Comparison of ENCODE assay signal across 8 cellular contexts in the genomic region with DNA sequence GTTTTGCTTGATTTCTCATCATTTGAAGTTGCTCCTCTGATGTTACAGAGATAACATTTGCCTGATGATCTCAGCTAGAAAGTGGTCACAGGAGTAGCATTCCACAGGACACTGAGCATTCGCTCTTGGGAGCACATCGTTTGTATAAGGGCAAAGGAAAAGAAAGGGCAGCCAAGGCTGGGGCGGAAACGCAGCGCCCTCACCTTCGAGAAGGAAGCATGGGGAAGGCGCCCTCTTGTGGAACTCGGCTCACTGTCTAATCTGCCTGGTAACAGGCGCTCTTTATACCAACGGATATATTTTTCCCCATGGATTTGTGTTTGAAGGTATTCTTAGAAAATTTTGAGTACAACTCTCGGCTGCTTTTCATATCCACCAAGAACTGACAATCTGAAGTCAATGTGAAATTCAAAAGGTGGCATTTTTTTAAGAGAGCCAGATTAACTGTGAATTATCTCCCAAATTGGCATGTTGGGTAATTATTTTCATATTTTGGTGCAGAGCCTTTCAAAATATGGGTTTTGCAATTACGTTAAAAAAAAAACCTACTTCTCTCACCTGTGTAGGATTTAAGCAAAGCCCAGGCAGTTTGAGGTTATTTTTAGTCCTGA.
A peak's percentile ranks its signal among the peaks of the same experiment; 100 is the strongest.
DNase-seq lines count a peak whose midpoint lies in the region; ATAC-seq and TF ChIP-seq lines count a peak whose summit lies in the region.

No MANE protein-coding gene starts in this region.

- no peaks in the 10 kb centered on the region for H3F3A ChIP-seq in DOHH2 (ENCODE audit: control insufficient read depth, insufficient read depth)
- H3F3A ChIP-seq in GM23338 (replicated peaks; ENCODE audit: low read depth), result no peaks in the 10 kb centered on the region

- no peaks in the 10 kb centered on the region for H3K9me2 ChIP-seq in DOHH2 (replicated peaks; ENCODE audit: control insufficient read depth, low read length)
- no peaks in the 10 kb centered on the region for H3K9me2 ChIP-seq in GM23338 (ENCODE audit: insufficient read depth)

- H3K36me3 ChIP-seq in DOHH2 (ENCODE audit: control insufficient read depth, low read length), result no peaks in the 10 kb centered on the region
- no peaks in the 10 kb centered on the region for H3K36me3 ChIP-seq in GM23338 (ENCODE audit: insufficient read depth)
- H3K36me3 ChIP-seq in SJCRH30, result no peaks in the 10 kb centered on the region
- H3K36me3 ChIP-seq in parathyroid adenoma (ENCODE audit: control insufficient read depth, insufficient read depth, low read length), result no peaks in the 10 kb centered on the region

- no peak overlapping the region for H3K9ac ChIP-seq in parathyroid adenoma

- H3K27me3 ChIP-seq in DOHH2 (ENCODE audit: control insufficient read depth, low read length) (no peaks in the 10 kb centered on the region), GM23338 (ENCODE audit: insufficient read depth) (no peaks in the 10 kb centered on the region), SJCRH30 (no peaks in the 10 kb centered on the region), parathyroid adenoma (ENCODE audit: control insufficient read depth, insufficient read depth, low read length) (no peaks in the 10 kb centered on the region)

- H3K4me3 ChIP-seq in DOHH2 (ENCODE audit: low read length) (no peak overlapping the region), GM23338 (no peak overlapping the region), SJCRH30 (peak overlapping the region; percentile 53), parathyroid adenoma (ENCODE audit: low read depth, low read length) (peak overlapping the region; percentile 32)

- peak; percentile 83 for TF ChIP-seq CTCF in DOHH2 (IDR thresholded peaks at IDR 0.05; ENCODE audit: low read depth, low read length, poor library complexity, severe bottlenecking)
- TF ChIP-seq CTCF in GM23338 (conservative IDR thresholded peaks at IDR 0.05; ENCODE audit: low read depth in 2 of 2), result peak; percentile 81 to 91
- peak; percentile 89 for TF ChIP-seq CTCF in parathyroid adenoma (IDR thresholded peaks at IDR 0.05)
- peak; percentile 85 for TF ChIP-seq CTCF in type B pancreatic cell (conservative IDR thresholded peaks at IDR 0.05)

- H3K27me3 Mint-ChIP-seq in GM23338 (ENCODE audit: insufficient read depth, low read depth, poor library complexity), result peaks cover 6% of the 10 kb centered on the region
- no peaks in the 10 kb centered on the region for H3K27me3 Mint-ChIP-seq in activated naive CD4-positive, alpha-beta T cell treated with anti-CD3 and anti-CD28 coated beads for 36 hours (ENCODE audit: low read depth)
- no peaks in the 10 kb centered on the region for H3K27me3 Mint-ChIP-seq in type B pancreatic cell

- H3K4me3 Mint-ChIP-seq in GM23338, result no peak overlapping the region
- H3K4me3 Mint-ChIP-seq in activated naive CD4-positive, alpha-beta T cell treated with anti-CD3 and anti-CD28 coated beads for 36 hours, result peak overlapping the region; percentile 7
- H3K4me3 Mint-ChIP-seq in type B pancreatic cell, result no peak overlapping the region

- H3K4me1 ChIP-seq in DOHH2 (ENCODE audit: control insufficient read depth, low read length) (peaks cover 5% of the 10 kb centered on the region), GM23338 (ENCODE audit: insufficient read depth) (no peaks in the 10 kb centered on the region), SJCRH30 (peaks cover 18% of the 10 kb centered on the region), parathyroid adenoma (peaks cover 12% of the 10 kb centered on the region)

- peak overlapping the region; percentile 13; the same call in 1 of the 2 replicates for H3K4me2 ChIP-seq in DOHH2 (ENCODE audit: low read length)
- no peak overlapping the region for H3K4me2 ChIP-seq in GM23338
- peak overlapping the region; percentile 64 for H3K4me2 ChIP-seq in parathyroid adenoma (ENCODE audit: low read length)

- CTCF ChIA-PET in activated naive CD4-positive, alpha-beta T cell treated with anti-CD3 and anti-CD28 coated beads for 36 hours (lab: Charles Lee), result interaction anchor here (0.6 to 2.7 kb wide), 13 partner anchors 9 to 501 kb away, joined by 3 to 28 read pairs (median 4); no protein-coding TSS in a partner anchor

- H3K9me3 ChIP-seq in DOHH2 (ENCODE audit: control insufficient read depth, insufficient read depth, low read length) (no peaks in the 10 kb centered on the region), SJCRH30 (replicated peaks) (no peaks in the 10 kb centered on the region), parathyroid adenoma (ENCODE audit: control insufficient read depth, low read length) (no peaks in the 10 kb centered on the region)

- H3K4me1 Mint-ChIP-seq in GM23338 (peaks cover 13% of the 10 kb centered on the region; the same call in 2 of the 3 replicates), type B pancreatic cell (ENCODE audit: unreplicated experiment) (peaks cover 30% of the 10 kb centered on the region)
- H3K4me1 Mint-ChIP-seq in activated naive CD4-positive, alpha-beta T cell treated with anti-CD3 and anti-CD28 coated beads for 36 hours (ENCODE audit: low read depth), result peaks cover 19% of the 10 kb centered on the region

- peak; percentile 100 for ATAC-seq in GM23338

- intact Hi-C loops in activated naive CD4-positive, alpha-beta T cell treated with anti-CD3 and anti-CD28 coated beads for 36 hours (cut with micrococcal nuclease), result loop anchor here (1.0 to 5.0 kb wide), 6 partner anchors 86 to 540 kb away; a partner anchor contains a TSS

- H3K27ac ChIP-seq in DOHH2 (ENCODE audit: low read depth, low read length) (no peak overlapping the region), GM23338 (ENCODE audit: low read depth) (no peak overlapping the region), SJCRH30 (peak overlapping the region; percentile 83), parathyroid adenoma (peak overlapping the region; percentile 85)

- peak; percentile 94 for DNase-seq in GM23338 (ENCODE audit: low spot score)
- peak; percentile 83 for DNase-seq in LoVo (ENCODE audit: low spot score)
- DNase-seq in SJCRH30, result peak; percentile 91 to 95
- peak; percentile 93 for DNase-seq in activated naive CD4-positive, alpha-beta T cell treated with anti-CD3 and anti-CD28 coated beads for 36 hours
- DNase-seq in glomerular visceral epithelial cell (ENCODE audit: extremely low spot score), result peak; percentile 85
- DNase-seq in type B pancreatic cell (ENCODE audit: extremely low spot score, unreplicated experiment), result peak; percentile 79

- H3K27ac Mint-ChIP-seq in GM23338 (no peak overlapping the region), type B pancreatic cell (peak overlapping the region; percentile 68)
- no peak overlapping the region for H3K27ac Mint-ChIP-seq in activated naive CD4-positive, alpha-beta T cell treated with anti-CD3 and anti-CD28 coated beads for 36 hours

- peaks cover 24% of the 10 kb centered on the region for H3K9me3 Mint-ChIP-seq in GM23338
- H3K9me3 Mint-ChIP-seq in activated naive CD4-positive, alpha-beta T cell treated with anti-CD3 and anti-CD28 coated beads for 36 hours, result peaks cover 4% of the 10 kb centered on the region
- H3K9me3 Mint-ChIP-seq in type B pancreatic cell, result peaks cover 12% of the 10 kb centered on the region

- H3K36me3 Mint-ChIP-seq in GM23338 (ENCODE audit: low read depth) (peaks cover 12% of the 10 kb centered on the region), type B pancreatic cell (no peaks in the 10 kb centered on the region)
- no peaks in the 10 kb centered on the region for H3K36me3 Mint-ChIP-seq in activated naive CD4-positive, alpha-beta T cell treated with anti-CD3 and anti-CD28 coated beads for 36 hours (ENCODE audit: low read depth)

- H4K20me1 ChIP-seq in DOHH2 (ENCODE audit: control insufficient read depth, insufficient read depth, low read depth, low read length) (no peaks in the 10 kb centered on the region), GM23338 (replicated peaks; ENCODE audit: insufficient read depth) (no peaks in the 10 kb centered on the region)

- H2AFZ ChIP-seq in GM23338 (peak overlapping the region; percentile 61; the same call in 1 of the 2 replicates), parathyroid adenoma (peak overlapping the region; percentile 91)

- H3K79me2 ChIP-seq in DOHH2 (ENCODE audit: control insufficient read depth, low read length) (no peaks in the 10 kb centered on the region), GM23338 (replicated peaks; ENCODE audit: insufficient read depth) (no peaks in the 10 kb centered on the region), parathyroid adenoma (no peaks in the 10 kb centered on the region)

TF ChIP-seq in GM23338, 12 proteins besides CTCF, POLR2A, EP300 and RAD21 (continues in another document):
- TF ChIP-seq, protein P1, sequence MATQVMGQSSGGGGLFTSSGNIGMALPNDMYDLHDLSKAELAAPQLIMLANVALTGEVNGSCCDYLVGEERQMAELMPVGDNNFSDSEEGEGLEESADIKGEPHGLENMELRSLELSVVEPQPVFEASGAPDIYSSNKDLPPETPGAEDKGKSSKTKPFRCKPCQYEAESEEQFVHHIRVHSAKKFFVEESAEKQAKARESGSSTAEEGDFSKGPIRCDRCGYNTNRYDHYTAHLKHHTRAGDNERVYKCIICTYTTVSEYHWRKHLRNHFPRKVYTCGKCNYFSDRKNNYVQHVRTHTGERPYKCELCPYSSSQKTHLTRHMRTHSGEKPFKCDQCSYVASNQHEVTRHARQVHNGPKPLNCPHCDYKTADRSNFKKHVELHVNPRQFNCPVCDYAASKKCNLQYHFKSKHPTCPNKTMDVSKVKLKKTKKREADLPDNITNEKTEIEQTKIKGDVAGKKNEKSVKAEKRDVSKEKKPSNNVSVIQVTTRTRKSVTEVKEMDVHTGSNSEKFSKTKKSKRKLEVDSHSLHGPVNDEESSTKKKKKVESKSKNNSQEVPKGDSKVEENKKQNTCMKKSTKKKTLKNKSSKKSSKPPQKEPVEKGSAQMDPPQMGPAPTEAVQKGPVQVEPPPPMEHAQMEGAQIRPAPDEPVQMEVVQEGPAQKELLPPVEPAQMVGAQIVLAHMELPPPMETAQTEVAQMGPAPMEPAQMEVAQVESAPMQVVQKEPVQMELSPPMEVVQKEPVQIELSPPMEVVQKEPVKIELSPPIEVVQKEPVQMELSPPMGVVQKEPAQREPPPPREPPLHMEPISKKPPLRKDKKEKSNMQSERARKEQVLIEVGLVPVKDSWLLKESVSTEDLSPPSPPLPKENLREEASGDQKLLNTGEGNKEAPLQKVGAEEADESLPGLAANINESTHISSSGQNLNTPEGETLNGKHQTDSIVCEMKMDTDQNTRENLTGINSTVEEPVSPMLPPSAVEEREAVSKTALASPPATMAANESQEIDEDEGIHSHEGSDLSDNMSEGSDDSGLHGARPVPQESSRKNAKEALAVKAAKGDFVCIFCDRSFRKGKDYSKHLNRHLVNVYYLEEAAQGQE (IDR thresholded peaks at IDR 0.05; ENCODE audit: unreplicated experiment), result no peak

Comparison
In these comparisons a context has a peak if more than half of its experiments do, and no peak if none do; other contexts are left out.
1. H3K27ac ChIP-seq: peak in SJCRH30 (single experiment) and parathyroid adenoma (single experiment); none in DOHH2 (single experiment) and GM23338 (single experiment).
2. H3K4me3 ChIP-seq: peak in SJCRH30 (single experiment) and parathyroid adenoma (single experiment); none in DOHH2 (single experiment) and GM23338 (single experiment).
3. Peak in every context shown above with its lines, with median percentiles within 50 percentile points of each other: CTCF ChIP-seq and DNase-seq.